In genomic region chr17:10875984-10876555, GRCh38 we compare ENCODE assay signal across 9 cellular contexts. TPM values are rescaled to one million over a fixed set of nuclear protein-coding genes. Genes with fewer than 3 reads are reported as not detected.
DNase-seq lines count a peak whose midpoint lies in the region; ATAC-seq, FAIRE-seq and TF ChIP-seq lines count a peak whose summit lies in the region.
"Had no signal": no experiment of that assay in that cellular context is flagged by ENCODE, and none has a peak within 500 bp of the region (broad histone marks: within the 10 kb centered on the region; RNA-seq: fewer than 3 reads in every experiment).

No MANE protein-coding gene starts in this region.

- H4K20me1 ChIP-seq in PC-9 (ENCODE audit: insufficient read depth) = no peaks in the 10 kb centered on the region

- no peaks in the 10 kb centered on the region for H3F3A ChIP-seq in PC-9 (ENCODE audit: insufficient read depth, low read depth)

- POLR2A ChIA-PET in PC-9 (lab: Charles Lee; ENCODE audit: unreplicated experiment) = no interaction called here

- CTCF ChIA-PET in PC-9 (lab: Charles Lee) = interaction anchor here (0.5 to 1.5 kb wide), 7 partner anchors 99 to 1492 kb away, joined by 3 to 24 read pairs (median 3); no protein-coding TSS in a partner anchor

- H3K4me3 ChIP-seq in PC-9 = no peak overlapping the region
- no peak overlapping the region for H3K4me3 ChIP-seq in bronchial epithelial cell (ENCODE audit: low read depth, low read length)
- no peak overlapping the region for H3K4me3 ChIP-seq in testis

- no peaks in the 10 kb centered on the region for H3K9me3 ChIP-seq in PC-9 (ENCODE audit: insufficient read depth, low read depth)
- H3K9me3 ChIP-seq in testis = no peaks in the 10 kb centered on the region

- no TSS peak for BruUV-seq in PC-9 (replicated peaks; lab: Mats Ljungman, UMichigan)

- TF ChIP-seq CTCF in PC-9 (conservative IDR thresholded peaks at IDR 0.05) (peak; percentile 69), bronchial epithelial cell (IDR thresholded peaks at IDR 0.05; ENCODE audit: insufficient read depth, low read length, severe bottlenecking) (peak; percentile 64), testis (IDR thresholded peaks at IDR 0.05) (peak; percentile 30 to 77 (median 60))

- ATAC-seq in left lobe of liver (peak; percentile 92), HG02852 (IDR thresholded peaks at IDR 0.05; ENCODE audit: unreplicated experiment) (no peak)

- no peak overlapping the region for H3K27ac ChIP-seq in PC-9
- H3K27ac ChIP-seq in testis = no peak overlapping the region

- FAIRE-seq in GM19239 (lab: Jason Lieb, UNC) (peak; percentile 8), bronchial epithelial cell (lab: Jason Lieb, UNC) (no peak)

- H3K9me2 ChIP-seq in PC-9 (ENCODE audit: insufficient read depth) = no peaks in the 10 kb centered on the region

- 3% methylated on average over 7 of the region's 7 CpGs for WGBS in testis, 2 donors

- intact Hi-C loops in PC-9 (cut with micrococcal nuclease; ENCODE audit: unreplicated experiment) (loop anchor here (1.0 to 10.0 kb wide), 4 partner anchors 268 to 1109 kb away; no protein-coding TSS in a partner anchor), testis (cut with DNase I; ENCODE audit: low total_unique reads) (no loop called here)

- H3K36me3 ChIP-seq in PC-9 (ENCODE audit: low read depth) (no peaks in the 10 kb centered on the region), bronchial epithelial cell (ENCODE audit: control insufficient read depth, insufficient read depth, low read length) (no peaks in the 10 kb centered on the region), testis (ENCODE audit: low read depth, missing control alignments) (no peaks in the 10 kb centered on the region)

- no peak overlapping the region for H3K4me2 ChIP-seq in PC-9

- TF ChIP-seq POLR2A in testis (IDR thresholded peaks at IDR 0.05) = no peak

- no peak overlapping the region for H2AFZ ChIP-seq in PC-9

- no peaks in the 10 kb centered on the region for H3K79me2 ChIP-seq in PC-9 (ENCODE audit: low read depth)

- H3K27me3 ChIP-seq in PC-9 (ENCODE audit: insufficient read depth, low read depth) (no peaks in the 10 kb centered on the region), bronchial epithelial cell (ENCODE audit: control insufficient read depth, insufficient read depth, low read length) (no peaks in the 10 kb centered on the region), testis (no peaks in the 10 kb centered on the region)

- no peaks in the 10 kb centered on the region for H3K4me1 ChIP-seq in PC-9 (replicated peaks; ENCODE audit: insufficient read depth)
- no peaks in the 10 kb centered on the region for H3K4me1 ChIP-seq in testis

- peak in 8 of 14 donors; percentile 3 to 46 (median 8) for DNase-seq in C1 segment of cervical spinal cord (lab: John Stamatoyannopoulos, UW)
- peak; percentile 28 for DNase-seq in GM19239 (ENCODE audit: insufficient read length, low spot score)
- peak in 1 of 2 experiments; percentile 22 for DNase-seq in PC-9
- peak; percentile 30 for DNase-seq in bronchial epithelial cell (ENCODE audit: low read depth)
- peak; percentile 54 for DNase-seq in left lobe of liver (ENCODE audit: low spot score)
- DNase-seq in testis = peak; percentile 68
- no peak for DNase-seq in HCEC 1CT

RNA-seq across cellular contexts. Expression of gene PIRT, which starts 38.2 kb away (rescaled TPM):
- total RNA-seq in PC-9 (2021) = not detected in 2 replicates
- not detected in 2 replicates for total RNA-seq in bronchial epithelial cell
- not detected for total RNA-seq in left lobe of liver
- total RNA-seq in testis = under 1 TPM; 0.08 to 0.37 TPM
- 0.18 TPM for polyA plus RNA-seq in testis (ENCODE audit: insufficient read depth, low read depth, low replicate concordance)
- total RNA-seq: pulmonary artery endothelial cell had no signal
